In genomic region chr12:131908082-131908715, GRCh38 we compare ENCODE assay signal across 2 cellular contexts.
TF ChIP-seq lines count a peak whose summit lies in the region.

No MANE protein-coding gene starts in this region.

TF ChIP-seq in GM23338, 12 proteins besides CTCF, POLR2A, EP300 and RAD21:
- TF ChIP-seq EZH2 (IDR thresholded peaks at IDR 0.05; ENCODE audit: low read depth, unreplicated experiment) (no peak), POLR2AphosphoS5 (IDR thresholded peaks at IDR 0.05; ENCODE audit: low read depth) (no peak), ZNF462 (CRISPR knock-in tag; IDR thresholded peaks at IDR 0.05) (no peak), ZNF114 (CRISPR knock-in tag; IDR thresholded peaks at IDR 0.05) (no peak), REST (IDR thresholded peaks at IDR 0.05; ENCODE audit: unreplicated experiment) (no peak), NANOG (IDR thresholded peaks at IDR 0.05; ENCODE audit: borderline replicate concordance) (no peak), CREB1 (CRISPR knock-in tag; IDR thresholded peaks at IDR 0.05; ENCODE audit: low read depth) (no peak)

TF ChIP-seq in HepG2, 621 proteins besides CTCF, POLR2A, EP300 and RAD21:
- TF ChIP-seq LRRFIP1 (CRISPR knock-in tag; conservative IDR thresholded peaks at IDR 0.05) (no peak), HOXA3 (CRISPR knock-in tag; IDR thresholded peaks at IDR 0.05) (0 out of 2 replicates have a peak, but pooled peaks have one; percentile 5), RBFOX2 (IDR thresholded peaks at IDR 0.05; ENCODE audit: low read depth, low read length) (peak; percentile 54)
